12 cellular contexts compared by ENCODE assay signal in the genomic region with DNA sequence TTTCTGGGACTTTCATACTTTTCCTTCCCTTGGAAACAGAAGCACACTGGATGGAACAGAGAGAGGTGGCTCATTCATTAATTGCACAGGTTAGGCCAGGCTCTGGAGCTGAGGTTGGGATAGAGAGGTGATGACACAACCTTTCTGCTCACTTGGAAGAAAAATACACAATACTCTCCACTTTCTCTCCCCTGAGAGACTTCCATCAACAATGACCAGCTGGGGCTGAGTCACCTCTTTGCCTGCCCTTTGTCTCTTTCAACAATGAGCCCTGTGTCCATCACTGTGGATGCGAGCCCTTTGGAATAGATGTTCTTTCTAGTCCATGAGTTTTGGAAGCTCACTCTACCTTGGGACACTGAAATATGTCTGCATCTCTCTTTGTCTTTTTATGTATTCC. TPM values are rescaled to one million over a fixed set of nuclear protein-coding genes. Genes with fewer than 3 reads are reported as not detected.
DNase-seq lines count a peak whose midpoint lies in the region; ATAC-seq and TF ChIP-seq lines count a peak whose summit lies in the region.
"Had no signal": no experiment of that assay in that cellular context is flagged by ENCODE, and none has a peak within 500 bp of the region (broad histone marks: within the 10 kb centered on the region; RNA-seq: fewer than 3 reads in every experiment).

No MANE protein-coding gene starts in this region.

- H3K4ac ChIP-seq in IMR-90 (ENCODE audit: low read depth, low read length) = no peak overlapping the region

- intact Hi-C loops in IMR-90 (cut with micrococcal nuclease) = no loop called here

- in situ Hi-C loops in ACHN (cut with HindIII; ENCODE audit: low pct_ligation_motif_present, low pct_unique_long_range_greater_than_20kb, low sequenced_read_pairs) (no loop called here), IMR-90 (cut with MboI; ENCODE audit: low sequenced_read_pairs) (no loop called here)

- H3K9me1 ChIP-seq in IMR-90 (ENCODE audit: insufficient read depth, low read length) = peaks cover 61% of the 10 kb centered on the region

- POLR2A ChIA-PET in IMR-90 (lab: Charles Lee; ENCODE audit: unreplicated experiment) = no interaction called here

- no peak overlapping the region for H3K4me2 ChIP-seq in IMR-90 (ENCODE audit: low read depth, low read length)

- no peaks in the 10 kb centered on the region for H3K9me3 ChIP-seq in IMR-90 (ENCODE audit: control insufficient read depth, insufficient read depth, low read length)
- H3K9me3 ChIP-seq: BLaER1 treated with 17β-estradiol and CSF1 and Interleukin-3, amounts not matched to agents 10 nM and 100 nM; tibial nerve had no signal

- H4K91ac ChIP-seq in IMR-90 (ENCODE audit: insufficient read depth, low read depth, low read length) = no peak overlapping the region

- dilution Hi-C loops in IMR-90 (cut with HindIII; ENCODE audit: low sequenced_read_pairs, unreplicated experiment) = no loop called here

- H2BK120ac ChIP-seq in IMR-90 (ENCODE audit: low read depth, low read length) = no peak overlapping the region

- no peak overlapping the region for H4K8ac ChIP-seq in IMR-90 (ENCODE audit: low read depth in 2 of 2, low read length in 2 of 2)

- no peak for TF ChIP-seq POLR2A in IMR-90 (IDR thresholded peaks at IDR 0.05; ENCODE audit: low read depth, low read length)

- no peak overlapping the region for H2AK9ac ChIP-seq in IMR-90 (replicated peaks; ENCODE audit: low read depth, low read length, poor library complexity)

- CTCF ChIA-PET in IMR-90 (lab: Yijun Ruan, JAX) = interaction anchor here (0.6 kb wide), 1 partner anchor 31 kb away, joined by 3 read pairs; no protein-coding TSS in a partner anchor

- no peak overlapping the region for H3K27ac ChIP-seq in IMR-90 (ENCODE audit: insufficient read depth, low read length)
- peak overlapping the region; percentile 85 for H3K27ac ChIP-seq in cingulate gyrus (ENCODE audit: low read depth, low read length)

- H3K14ac ChIP-seq in IMR-90 (replicated peaks; ENCODE audit: low read depth, low read length) = no peak overlapping the region; the same call in 1 of the 2 replicates

- H3K9ac ChIP-seq in IMR-90 (ENCODE audit: low read depth, low read length) = no peak overlapping the region
- H3K9ac ChIP-seq: BLaER1 treated with 17β-estradiol and CSF1 and Interleukin-3, amounts not matched to agents 10 nM and 100 nM had no signal

- H2BK5ac ChIP-seq in IMR-90 (ENCODE audit: low read depth, low read length, poor library complexity, severe bottlenecking) = no peak overlapping the region

- H4K5ac ChIP-seq in IMR-90 (ENCODE audit: low read depth, low read length) = no peak overlapping the region

- H3K23ac ChIP-seq in IMR-90 (ENCODE audit: low read depth, low read length) = no peak overlapping the region

- WGBS in IMR-90 (ENCODE audit: extremely low coverage in 2 of 2, insufficient read length in 1 of 2), 2 experiments = no CpG with 5 or more reads among the region's 1 CpG

- peaks cover 53% of the 10 kb centered on the region for H3K4me1 ChIP-seq in IMR-90 (ENCODE audit: control insufficient read depth, insufficient read depth, low read length)

- no peak for ATAC-seq in IMR-90 (ENCODE audit: low read depth)
- ATAC-seq in esophagus mucosa = no peak
- no peak for ATAC-seq in HG02763 (IDR thresholded peaks at IDR 0.05; ENCODE audit: unreplicated experiment)
- no peak for ATAC-seq in GM21717 (IDR thresholded peaks at IDR 0.05; ENCODE audit: unreplicated experiment)
- ATAC-seq: left colon had no signal

- no peak overlapping the region for H2BK15ac ChIP-seq in IMR-90 (ENCODE audit: low read depth, low read length)

- peaks cover 16 to 89% of the 10 kb centered on the region in 2 experiments; a peak in 3 of 4 replicates for H3K79me1 ChIP-seq in IMR-90 (ENCODE audit: low read depth in 1 of 2, low read length in 2 of 2)

- no peak overlapping the region for H2AFZ ChIP-seq in IMR-90 (replicated peaks; ENCODE audit: low read length, poor library complexity)

- H3K56ac ChIP-seq in IMR-90 (ENCODE audit: extremely low read depth, insufficient read depth, low read length) = no peak overlapping the region

- H3K18ac ChIP-seq in IMR-90 (ENCODE audit: low read depth, low read length) = no peak overlapping the region

- DNase-seq in ACHN (peak; percentile 13), IMR-90 (peak; percentile 88), medulla oblongata (ENCODE audit: extremely low spot score) (peak; percentile 81), NCI-H748 (lab: John Stamatoyannopoulos, UW; ENCODE audit: unreplicated experiment) (no peak)
- DNase-seq: activated CD4-positive, alpha-beta T cell treated with anti-CD3 and anti-CD28 coated beads, Interleukin-2, amount 10 ng/mL, durations not matched to agents 7 days and 5 days; left colon had no signal

- peaks cover 95% of the 10 kb centered on the region for H4K20me1 ChIP-seq in IMR-90 (ENCODE audit: insufficient read depth, low read length)

- BruUV-seq in IMR-90 (replicated peaks; lab: Mats Ljungman, UMichigan) = no TSS peak

- H3K36me3 ChIP-seq in IMR-90 (ENCODE audit: control insufficient read depth, insufficient read depth, low read length) = no peaks in the 10 kb centered on the region
- H3K36me3 ChIP-seq: tibial nerve had no signal

- peak overlapping the region; percentile 43; the same call in 1 of the 2 replicates for H2AK5ac ChIP-seq in IMR-90 (ENCODE audit: low read depth, low read length)

- TF ChIP-seq RAD21 in IMR-90 (IDR thresholded peaks at IDR 0.05; ENCODE audit: low read length) = 0 out of 2 replicates have a peak, but pooled peaks have one; percentile 6

- H2BK20ac ChIP-seq in IMR-90 (ENCODE audit: low read depth, low read length) = no peak overlapping the region

- H3K27me3 ChIP-seq in IMR-90 (ENCODE audit: control insufficient read depth, insufficient read depth, low read length) = no peaks in the 10 kb centered on the region
- H3K27me3 ChIP-seq: BLaER1 treated with 17β-estradiol and CSF1 and Interleukin-3, amounts not matched to agents 10 nM and 100 nM; tibial nerve had no signal

- H3K4me3 ChIP-seq in IMR-90 (ENCODE audit: insufficient read depth, low read depth, low read length) = no peak overlapping the region
- H3K4me3 ChIP-seq: BLaER1 treated with 17β-estradiol and CSF1 and Interleukin-3, amounts not matched to agents 10 nM and 100 nM; tibial nerve had no signal

- TF ChIP-seq CTCF in IMR-90 (conservative IDR thresholded peaks at IDR 0.05; ENCODE audit: low read depth, low read length) = no peak

TF ChIP-seq in IMR-90, 13 proteins besides CTCF, POLR2A, EP300 and RAD21:
- TF ChIP-seq FOS (IDR thresholded peaks at IDR 0.05; ENCODE audit: low read depth, low read length) (peak; percentile 50; the same call in 1 of the 2 replicates), MAZ (IDR thresholded peaks at IDR 0.05; ENCODE audit: borderline replicate concordance, low read depth, low read length) (no peak), RFX5 (IDR thresholded peaks at IDR 0.05; ENCODE audit: low read depth, low read length) (no peak), CEBPB (IDR thresholded peaks at IDR 0.05; ENCODE audit: low read depth, low read length) (peak; percentile 74)

RNA-seq across cellular contexts. Expression of a gene that starts 43.1 kb away (rescaled TPM):
- 290 and 311 TPM in 2 replicates for total RNA-seq in IMR-90 (2012; rRNA removed)
- polyA plus RNA-seq in IMR-90 (2012; rRNA removed) = 172 TPM in 2 replicates
- 65.5 and 87.1 TPM in 2 replicates for polyA plus RNA-seq in IMR-90 (2012; cell fraction: cytosol; rRNA removed)
- 90.6 and 259 TPM in 2 replicates for polyA plus RNA-seq in IMR-90 (2012; cell fraction: nucleus; rRNA removed; ENCODE audit: low replicate concordance)
- 28.3 TPM for total RNA-seq in esophagus mucosa
